Comparison of ENCODE assay signal across 9 cellular contexts in genomic region chr1:185154912-185155513, GRCh38. TPM values are rescaled to one million over a fixed set of nuclear protein-coding genes. Genes with fewer than 3 reads are reported as not detected.
DNase-seq lines count a peak whose midpoint lies in the region; ATAC-seq and TF ChIP-seq lines count a peak whose summit lies in the region.
"Had no signal": no experiment of that assay in that cellular context is flagged by ENCODE, and none has a peak within 500 bp of the region (broad histone marks: within the 10 kb centered on the region; RNA-seq: fewer than 3 reads in every experiment).

No MANE protein-coding gene starts in this region.

- peak overlapping the region; percentile 95 for H3K4me2 ChIP-seq in Karpas-422 (ENCODE audit: low read depth, low read length, poor library complexity, severe bottlenecking)
- peak overlapping the region; percentile 93 for H3K4me2 ChIP-seq in osteoblast (ENCODE audit: insufficient read depth, low read length)

- no peak for ATAC-seq in esophagus mucosa
- ATAC-seq: right cardiac atrium had no signal

- H3K79me2 ChIP-seq in Karpas-422 (ENCODE audit: low read length) (peaks cover 24% of the 10 kb centered on the region), osteoblast (ENCODE audit: insufficient read depth, low read length) (peaks cover 30% of the 10 kb centered on the region)

- H3K27ac ChIP-seq in Karpas-422 (ENCODE audit: low read length) (no peak overlapping the region), dorsolateral prefrontal cortex (peak overlapping the region in 13 of 59 donors; percentile 31 to 100 (median 99)), osteoblast (ENCODE audit: low read depth, low read length) (peak overlapping the region; percentile 95)

- H3K4me3 ChIP-seq in Karpas-422 (ENCODE audit: low read length) (peak overlapping the region; percentile 82), dorsolateral prefrontal cortex (peak overlapping the region in 55 of 59 donors; percentile 18 to 97 (median 89)), osteoblast (ENCODE audit: insufficient read depth, low read length) (peak overlapping the region; percentile 91)

- no peaks in the 10 kb centered on the region for H3K36me3 ChIP-seq in Karpas-422 (ENCODE audit: insufficient read depth, low read length)
- H3K36me3 ChIP-seq in osteoblast (ENCODE audit: insufficient read depth, low read length), result peaks cover 8% of the 10 kb centered on the region

- H4K20me1 ChIP-seq in Karpas-422 (ENCODE audit: insufficient read depth, low read depth, low read length) (no peaks in the 10 kb centered on the region), osteoblast (ENCODE audit: insufficient read depth, low read length) (no peaks in the 10 kb centered on the region)

- H3K4me1 ChIP-seq in Karpas-422 (ENCODE audit: low read length) (peaks cover 42% of the 10 kb centered on the region), osteoblast (ENCODE audit: insufficient read depth, low read length) (peaks cover 16% of the 10 kb centered on the region)

- H2AFZ ChIP-seq in Karpas-422 (ENCODE audit: low read length) (no peak overlapping the region), osteoblast (ENCODE audit: low read length) (no peak overlapping the region)

- peak overlapping the region; percentile 76 for H3K9ac ChIP-seq in Karpas-422 (ENCODE audit: low read length)

- intact Hi-C loops in dorsolateral prefrontal cortex (cut with DNase I), result loop anchor here (5.0 kb wide), 2 partner anchors 108 to 348 kb away; partner anchors contain the start of gene RNF2 (in 1 of the 2)

- DNase-seq in DMS53 (lab: John Stamatoyannopoulos, UW) (peak; percentile 40), Karpas-422 (peak; percentile 57), dorsolateral prefrontal cortex (no peak), osteoblast (ENCODE audit: insufficient read length, low spot score, missing footprints) (peak; percentile 5), NCI-H446 treated with DMSO at 0.1 percent for 48 hours (lab: John Stamatoyannopoulos, UW) (no peak), DMS79 (lab: John Stamatoyannopoulos, UW) (no peak), RPMI8226 (no peak)
- DNase-seq: right cardiac atrium had no signal

- no peaks in the 10 kb centered on the region for H3K9me2 ChIP-seq in Karpas-422 (replicated peaks; ENCODE audit: insufficient read depth, low read length)

- no peak for TF ChIP-seq CTCF in dorsolateral prefrontal cortex (IDR thresholded peaks at IDR 0.05 in 54 of 56, conservative IDR thresholded peaks at IDR 0.05 in 2 of 56; ENCODE audit: low read depth in 1 of 56, partially characterized antibody in 56 of 56)
- no peak for TF ChIP-seq CTCF in osteoblast (IDR thresholded peaks at IDR 0.05; ENCODE audit: extremely low read depth, low read depth, low read length)

- H3K27me3 ChIP-seq in Karpas-422 (ENCODE audit: low read length) (no peaks in the 10 kb centered on the region), dorsolateral prefrontal cortex (no peaks in the 10 kb centered on the region), osteoblast (ENCODE audit: insufficient read depth, low read length) (no peaks in the 10 kb centered on the region)

- no peaks in the 10 kb centered on the region for H3K9me3 ChIP-seq in Karpas-422 (ENCODE audit: low read length)
- H3K9me3 ChIP-seq in osteoblast (ENCODE audit: low read depth, low read length), result no peaks in the 10 kb centered on the region

RNA-seq across cellular contexts. Expression of gene TRMT1L, which starts 1.7 kb away (rescaled TPM):
- 20.0 and 26.1 TPM in 2 replicates for total RNA-seq in Karpas-422 (2014; rRNA removed; shearing (Covaris generic); ENCODE audit: low replicate concordance)
- total RNA-seq in dorsolateral prefrontal cortex (10 to 100 TPM; 10.1 to 38.0 (median 24.6) TPM), osteoblast (12.3 and 16.5 TPM in 2 replicates), esophagus mucosa (13.5 TPM)

RNA-seq across cellular contexts. Expression of gene SWT1, which starts 2.0 kb away (rescaled TPM):
- total RNA-seq in Karpas-422 (2014; rRNA removed; shearing (Covaris generic); ENCODE audit: low replicate concordance), result 0.43 and 1.8 TPM in 2 replicates
- total RNA-seq in dorsolateral prefrontal cortex (10 to 100 TPM in 39 of 120 experiments, 1 to 10 TPM in 81; 5.9 to 16.2 (median 9.2) TPM), osteoblast (6.9 and 8.0 TPM in 2 replicates), esophagus mucosa (2.4 TPM)

Comparison
In these comparisons a context has a peak if more than half of its experiments do, and no peak if none do; other contexts are left out.
1. DNase-seq: peak in DMS53 (single experiment), Karpas-422 (single experiment) and osteoblast (single experiment); none in dorsolateral prefrontal cortex (0 of 10), NCI-H446 treated with DMSO at 0.1 percent for 48 hours (single experiment), DMS79 (single experiment) and RPMI8226 (single experiment).
2. Peak in every context shown above with its lines, with median percentiles within 50 percentile points of each other: H3K4me3 ChIP-seq.